Comparison of ENCODE assay signal across 8 cellular contexts in genomic region chr2:135916232-135916631, GRCh38. TPM values are rescaled to one million over a fixed set of nuclear protein-coding genes. Genes with fewer than 3 reads are reported as not detected.
DNase-seq lines count a peak whose midpoint lies in the region; ATAC-seq and TF ChIP-seq lines count a peak whose summit lies in the region.

No MANE protein-coding gene starts in this region.

- H3K4me1 ChIP-seq in left ventricle myocardium inferior: peaks cover 3% of the 10 kb centered on the region

- ATAC-seq in Right ventricle myocardium inferior (no peak), GM19328 (IDR thresholded peaks at IDR 0.05; ENCODE audit: unreplicated experiment) (no peak), omental fat pad (ENCODE audit: low FRiP score) (no peak)

- intact Hi-C loops in left ventricle myocardium inferior (cut with micrococcal nuclease) (loop anchor here (5.0 kb wide), 1 partner anchor 461 kb away; no protein-coding TSS in a partner anchor), Right ventricle myocardium inferior (cut with DNase I) (loop anchor here (1.0 to 10.0 kb wide), 2 partner anchors 199 to 463 kb away; partner anchors contain the start of gene CXCR4)

- H3K4me3 Mint-ChIP-seq in brain: no peak overlapping the region

- TF ChIP-seq CTCF in left ventricle myocardium inferior (IDR thresholded peaks at IDR 0.05; ENCODE audit: borderline replicate concordance) (peak; percentile 60), brain (conservative IDR thresholded peaks at IDR 0.05) (peak; percentile 69 to 77), omental fat pad (IDR thresholded peaks at IDR 0.05) (no peak)

- H3K9me3 ChIP-seq in left ventricle myocardium inferior (replicated peaks): no peaks in the 10 kb centered on the region

- no peaks in the 10 kb centered on the region for H3K9me3 Mint-ChIP-seq in brain

- peak overlapping the region in 1 of 5 experiments; percentile 0 for H3K27ac Mint-ChIP-seq in brain

- no peak overlapping the region for H3K4me3 ChIP-seq in left ventricle myocardium inferior

- H3K36me3 Mint-ChIP-seq in brain: peaks cover 24% of the 10 kb centered on the region

- peaks cover 34% of the 10 kb centered on the region for H3K36me3 ChIP-seq in left ventricle myocardium inferior

- H3K27me3 Mint-ChIP-seq in brain: no peaks in the 10 kb centered on the region

- H3K27me3 ChIP-seq in left ventricle myocardium inferior (ENCODE audit: low read depth): no peaks in the 10 kb centered on the region

- DNase-seq in left ventricle myocardium inferior (no peak), Right ventricle myocardium inferior (ENCODE audit: missing footprints) (no peak), NCI-H2227 (lab: John Stamatoyannopoulos, UW; ENCODE audit: unreplicated experiment) (peak; percentile 68), lung microvascular endothelial cell (ENCODE audit: low read depth in 2 of 2) (peak; percentile 67 to 68), amniotic stem cell (lab: John Stamatoyannopoulos, UW) (no peak), omental fat pad (ENCODE audit: low spot score) (no peak)

- no peak overlapping the region for H3K27ac ChIP-seq in left ventricle myocardium inferior (replicated peaks)

- peaks cover 14% of the 10 kb centered on the region for H3K4me1 Mint-ChIP-seq in brain

RNA-seq across cellular contexts. Expression of gene MCM6, which starts 40.0 kb away (rescaled TPM):
- total RNA-seq in left ventricle myocardium inferior (2.9 TPM), Right ventricle myocardium inferior (5.8 TPM), lung microvascular endothelial cell (7.5 and 11.1 TPM in 2 replicates), omental fat pad (10 to 100 TPM in 3 of 4 donors, 1 to 10 TPM in 1; 8.5 to 13.1 (median 12.2) TPM)
- polyA plus RNA-seq in brain (ENCODE audit: insufficient read depth, low read depth, low replicate concordance): 37.8 TPM

Comparison
In these comparisons a context has a peak if more than half of its experiments do, and no peak if none do; other contexts are left out.
1. DNase-seq: peak in NCI-H2227 (single experiment) and lung microvascular endothelial cell (2 of 2); none in left ventricle myocardium inferior (single experiment), Right ventricle myocardium inferior (single experiment), amniotic stem cell (single experiment) and omental fat pad (single experiment).
2. CTCF ChIP-seq: peak in left ventricle myocardium inferior (single experiment) and brain (2 of 2); none in omental fat pad (0 of 3).